ENCODE assay signal across 9 cellular contexts in genomic region chr2:164947281-164947680, GRCh38. TPM values are rescaled to one million over a fixed set of nuclear protein-coding genes. Genes with fewer than 3 reads are reported as not detected.
"Had no signal": no experiment of that assay in that cellular context is flagged by ENCODE, and none has a peak within 500 bp of the region (broad histone marks: within the 10 kb centered on the region; RNA-seq: fewer than 3 reads in every experiment).

No MANE protein-coding gene starts in this region.

- FAIRE-seq: G401.6, GM12878, GM12891, GM12892, GM18507, GM19239 had no signal

- ATAC-seq: GM12878 had no signal

- DNase-seq: GDM1, GF-D8 had no signal

- H3K4me3 ChIP-seq: GM12878 had no signal

RNA-seq across cellular contexts. Expression of gene SLC38A11, which starts 8.0 kb away (rescaled TPM):
- total RNA-seq: G401, GM12878 had no signal
- polyA plus RNA-seq: GM12878 had no signal
